ENCODE assay signal across 9 cellular contexts in the genomic region with DNA sequence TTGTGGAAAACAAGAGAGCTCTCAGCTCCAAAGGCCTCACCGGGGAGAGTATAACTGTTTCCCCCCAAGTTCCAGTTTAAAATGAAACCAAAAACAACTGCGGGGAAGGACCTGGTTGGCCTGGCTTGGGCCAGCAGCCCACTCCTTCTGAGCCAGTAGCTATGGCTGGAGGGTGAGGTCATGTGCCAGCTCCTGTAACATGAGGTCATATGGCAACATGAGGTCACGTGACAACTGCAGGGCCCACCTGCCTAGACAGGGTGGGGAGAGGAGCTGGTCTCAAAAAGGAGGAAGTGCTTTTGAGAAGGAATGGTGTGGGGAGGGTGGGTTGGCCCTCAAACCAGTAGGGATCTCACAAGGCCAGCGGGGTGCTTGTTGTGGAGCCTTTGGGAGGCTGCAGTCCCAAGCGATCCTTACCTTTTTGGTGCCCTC. TPM values are rescaled to one million over a fixed set of nuclear protein-coding genes. Genes with fewer than 3 reads are reported as not detected.
DNase-seq lines count a peak whose midpoint lies in the region; ATAC-seq and TF ChIP-seq lines count a peak whose summit lies in the region.
"Had no signal": no experiment of that assay in that cellular context is flagged by ENCODE, and none has a peak within 500 bp of the region (broad histone marks: within the 10 kb centered on the region; RNA-seq: fewer than 3 reads in every experiment).

No MANE protein-coding gene starts in this region.

- peaks cover 4% of the 10 kb centered on the region for H3K4me1 ChIP-seq in upper lobe of right lung

- peak overlapping the region; percentile 70 for H3K27ac ChIP-seq in upper lobe of right lung

- H3K27ac Mint-ChIP-seq in activated CD4-positive, alpha-beta T cell treated with anti-CD3 and anti-CD28 coated beads, Interleukin-2, amount 10 ng/mL, durations not matched to agents 7 days and 5 days: no peak overlapping the region
- H3K27ac Mint-ChIP-seq in natural killer cell: no peak overlapping the region

- POLR2A ChIA-PET in activated CD4-positive, alpha-beta T cell treated with anti-CD3 and anti-CD28 coated beads, Interleukin-2, amount 10 ng/mL, durations not matched to agents 7 days and 5 days (lab: Charles Lee): no interaction called here

- CTCF ChIA-PET in activated CD4-positive, alpha-beta T cell treated with anti-CD3 and anti-CD28 coated beads, Interleukin-2, amount 10 ng/mL, durations not matched to agents 7 days and 5 days (lab: Charles Lee): interaction anchor here (0.6 to 5.1 kb wide), 5 partner anchors 9 to 306 kb away, joined by 3 to 38 read pairs (median 5); no protein-coding TSS in a partner anchor

- peaks cover 37% of the 10 kb centered on the region for H3K4me1 Mint-ChIP-seq in activated CD4-positive, alpha-beta T cell treated with anti-CD3 and anti-CD28 coated beads, Interleukin-2, amount 10 ng/mL, durations not matched to agents 7 days and 5 days
- peaks cover 14 to 36% of the 10 kb centered on the region in 2 donors for H3K4me1 Mint-ChIP-seq in natural killer cell

- no peak for ATAC-seq in Right ventricle myocardium inferior
- ATAC-seq in Right ventricle myocardium superior (ENCODE audit: poor library complexity): no peak
- ATAC-seq in upper lobe of right lung: peak; percentile 51
- ATAC-seq in natural killer cell: no peak
- no peak for ATAC-seq in HG02798 (IDR thresholded peaks at IDR 0.05; ENCODE audit: poor library complexity, unreplicated experiment)

- intact Hi-C loops in Right ventricle myocardium inferior (cut with DNase I): no loop called here
- intact Hi-C loops in Right ventricle myocardium superior (cut with DNase I): no loop called here
- intact Hi-C loops in upper lobe of right lung (cut with DNase I): no loop called here
- intact Hi-C loops in natural killer cell (cut with micrococcal nuclease): no loop called here

- H3K4me3 ChIP-seq in fibroblast of the aortic adventitia (ENCODE audit: low read depth, low read length) (peak overlapping the region; percentile 32), upper lobe of right lung (no peak overlapping the region)

- DNase-seq in Right ventricle myocardium inferior (ENCODE audit: missing footprints) (peak; percentile 57), Right ventricle myocardium superior (no peak), M059J (ENCODE audit: low read depth) (peak; percentile 20), fibroblast of the aortic adventitia (ENCODE audit: low read depth) (peak; percentile 30), upper lobe of right lung (no peak), natural killer cell (no peak)
- DNase-seq in activated CD4-positive, alpha-beta T cell treated with anti-CD3 and anti-CD28 coated beads, Interleukin-2, amount 10 ng/mL, durations not matched to agents 7 days and 5 days: no peak
- DNase-seq: activated naive CD4-positive, alpha-beta T cell treated with anti-CD3 and anti-CD28 coated beads, Interleukin-2, amount 50 U/mL, for 16 hours had no signal

- no peaks in the 10 kb centered on the region for H3K9me3 Mint-ChIP-seq in activated CD4-positive, alpha-beta T cell treated with anti-CD3 and anti-CD28 coated beads, Interleukin-2, amount 10 ng/mL, durations not matched to agents 7 days and 5 days
- no peaks in the 10 kb centered on the region for H3K9me3 Mint-ChIP-seq in natural killer cell

- no peak for TF ChIP-seq CTCF in fibroblast of the aortic adventitia (IDR thresholded peaks at IDR 0.05; ENCODE audit: insufficient read depth, low read length)
- TF ChIP-seq CTCF in upper lobe of right lung (IDR thresholded peaks at IDR 0.05): no peak
- no peak for TF ChIP-seq CTCF in natural killer cell (IDR thresholded peaks at IDR 0.05)

- no peaks in the 10 kb centered on the region for H3K9me3 ChIP-seq in upper lobe of right lung

- H3K36me3 Mint-ChIP-seq in activated CD4-positive, alpha-beta T cell treated with anti-CD3 and anti-CD28 coated beads, Interleukin-2, amount 10 ng/mL, durations not matched to agents 7 days and 5 days (ENCODE audit: low read depth): no peaks in the 10 kb centered on the region
- no peaks in the 10 kb centered on the region for H3K36me3 Mint-ChIP-seq in natural killer cell

- no peak overlapping the region for H3K4me3 Mint-ChIP-seq in activated CD4-positive, alpha-beta T cell treated with anti-CD3 and anti-CD28 coated beads, Interleukin-2, amount 10 ng/mL, durations not matched to agents 7 days and 5 days
- no peak overlapping the region for H3K4me3 Mint-ChIP-seq in natural killer cell

- no peaks in the 10 kb centered on the region for H3K27me3 Mint-ChIP-seq in activated CD4-positive, alpha-beta T cell treated with anti-CD3 and anti-CD28 coated beads, Interleukin-2, amount 10 ng/mL, durations not matched to agents 7 days and 5 days
- H3K27me3 Mint-ChIP-seq in natural killer cell (ENCODE audit: low read depth in 2 of 2): peaks cover 41 to 47% of the 10 kb centered on the region in 2 donors

- no peaks in the 10 kb centered on the region for H3K36me3 ChIP-seq in upper lobe of right lung

- no peaks in the 10 kb centered on the region for H3K27me3 ChIP-seq in upper lobe of right lung

RNA-seq across cellular contexts. Expression of a gene that starts 29.3 kb away (rescaled TPM):
- 0.08 TPM for total RNA-seq in Right ventricle myocardium inferior
- not detected for total RNA-seq in Right ventricle myocardium superior
- total RNA-seq in M059J (2014; rRNA removed; shearing (Covaris generic)): not detected in 2 replicates
- 0.08 TPM in 1 of 2 replicates, not detected in the other for total RNA-seq in fibroblast of the aortic adventitia (ENCODE audit: low replicate concordance)
- total RNA-seq in upper lobe of right lung: 0.93 TPM
- total RNA-seq in activated CD4-positive, alpha-beta T cell treated with anti-CD3 and anti-CD28 coated beads, Interleukin-2, amount 10 ng/mL, durations not matched to agents 7 days and 5 days: not detected
- total RNA-seq in natural killer cell: not detected

RNA-seq across cellular contexts. Expression of a gene that starts 58.3 kb away (rescaled TPM):
- total RNA-seq in Right ventricle myocardium inferior (21.6 TPM), Right ventricle myocardium superior (20.3 TPM), fibroblast of the aortic adventitia (ENCODE audit: low replicate concordance) (2.6 and 8.7 TPM in 2 replicates), upper lobe of right lung (24.7 TPM), natural killer cell (1 to 10 TPM; 6.0 to 8.3 (median 7.9) TPM)
- total RNA-seq in M059J (2014; rRNA removed; shearing (Covaris generic)): 13.3 and 17.9 TPM in 2 replicates
- total RNA-seq in activated CD4-positive, alpha-beta T cell treated with anti-CD3 and anti-CD28 coated beads, Interleukin-2, amount 10 ng/mL, durations not matched to agents 7 days and 5 days: 10 to 100 TPM; 16.8 to 20.1 TPM

Comparison
In these comparisons a context has a peak if more than half of its experiments do, and no peak if none do; other contexts are left out.
1. DNase-seq: peak in Right ventricle myocardium inferior (single experiment), M059J (single experiment) and fibroblast of the aortic adventitia (single experiment); none in Right ventricle myocardium superior (single experiment), upper lobe of right lung (single experiment), activated CD4-positive, alpha-beta T cell treated with anti-CD3 and anti-CD28 coated beads, Interleukin-2, amount 10 ng/mL, durations not matched to agents 7 days and 5 days (single experiment) and natural killer cell (single experiment).